ENCODE assay signal across 1 cellular context in the genomic region with DNA sequence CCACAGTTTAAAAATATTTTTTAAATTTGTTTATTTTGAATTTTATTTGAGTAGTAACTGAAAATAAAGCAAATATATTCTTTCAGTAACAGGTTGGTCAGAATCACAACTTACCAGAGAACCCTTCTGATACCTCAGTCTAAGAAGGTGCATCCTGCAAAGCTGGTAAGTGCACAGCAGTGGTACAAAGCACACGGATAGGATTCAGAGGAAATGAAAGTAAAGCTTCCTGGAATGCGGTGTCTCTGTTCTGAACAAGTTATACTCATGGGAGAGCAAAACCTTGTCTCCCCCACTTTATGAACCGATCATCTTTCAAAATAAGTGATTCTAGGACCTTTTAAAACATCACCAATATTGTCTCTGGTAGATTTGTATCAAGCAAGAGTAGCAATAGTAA.
TF ChIP-seq lines count a peak whose summit lies in the region.

No MANE protein-coding gene starts in this region.

TF ChIP-seq in GM23338, 12 proteins besides CTCF, POLR2A, EP300 and RAD21 (continued from another document):
- TF ChIP-seq, protein P1, sequence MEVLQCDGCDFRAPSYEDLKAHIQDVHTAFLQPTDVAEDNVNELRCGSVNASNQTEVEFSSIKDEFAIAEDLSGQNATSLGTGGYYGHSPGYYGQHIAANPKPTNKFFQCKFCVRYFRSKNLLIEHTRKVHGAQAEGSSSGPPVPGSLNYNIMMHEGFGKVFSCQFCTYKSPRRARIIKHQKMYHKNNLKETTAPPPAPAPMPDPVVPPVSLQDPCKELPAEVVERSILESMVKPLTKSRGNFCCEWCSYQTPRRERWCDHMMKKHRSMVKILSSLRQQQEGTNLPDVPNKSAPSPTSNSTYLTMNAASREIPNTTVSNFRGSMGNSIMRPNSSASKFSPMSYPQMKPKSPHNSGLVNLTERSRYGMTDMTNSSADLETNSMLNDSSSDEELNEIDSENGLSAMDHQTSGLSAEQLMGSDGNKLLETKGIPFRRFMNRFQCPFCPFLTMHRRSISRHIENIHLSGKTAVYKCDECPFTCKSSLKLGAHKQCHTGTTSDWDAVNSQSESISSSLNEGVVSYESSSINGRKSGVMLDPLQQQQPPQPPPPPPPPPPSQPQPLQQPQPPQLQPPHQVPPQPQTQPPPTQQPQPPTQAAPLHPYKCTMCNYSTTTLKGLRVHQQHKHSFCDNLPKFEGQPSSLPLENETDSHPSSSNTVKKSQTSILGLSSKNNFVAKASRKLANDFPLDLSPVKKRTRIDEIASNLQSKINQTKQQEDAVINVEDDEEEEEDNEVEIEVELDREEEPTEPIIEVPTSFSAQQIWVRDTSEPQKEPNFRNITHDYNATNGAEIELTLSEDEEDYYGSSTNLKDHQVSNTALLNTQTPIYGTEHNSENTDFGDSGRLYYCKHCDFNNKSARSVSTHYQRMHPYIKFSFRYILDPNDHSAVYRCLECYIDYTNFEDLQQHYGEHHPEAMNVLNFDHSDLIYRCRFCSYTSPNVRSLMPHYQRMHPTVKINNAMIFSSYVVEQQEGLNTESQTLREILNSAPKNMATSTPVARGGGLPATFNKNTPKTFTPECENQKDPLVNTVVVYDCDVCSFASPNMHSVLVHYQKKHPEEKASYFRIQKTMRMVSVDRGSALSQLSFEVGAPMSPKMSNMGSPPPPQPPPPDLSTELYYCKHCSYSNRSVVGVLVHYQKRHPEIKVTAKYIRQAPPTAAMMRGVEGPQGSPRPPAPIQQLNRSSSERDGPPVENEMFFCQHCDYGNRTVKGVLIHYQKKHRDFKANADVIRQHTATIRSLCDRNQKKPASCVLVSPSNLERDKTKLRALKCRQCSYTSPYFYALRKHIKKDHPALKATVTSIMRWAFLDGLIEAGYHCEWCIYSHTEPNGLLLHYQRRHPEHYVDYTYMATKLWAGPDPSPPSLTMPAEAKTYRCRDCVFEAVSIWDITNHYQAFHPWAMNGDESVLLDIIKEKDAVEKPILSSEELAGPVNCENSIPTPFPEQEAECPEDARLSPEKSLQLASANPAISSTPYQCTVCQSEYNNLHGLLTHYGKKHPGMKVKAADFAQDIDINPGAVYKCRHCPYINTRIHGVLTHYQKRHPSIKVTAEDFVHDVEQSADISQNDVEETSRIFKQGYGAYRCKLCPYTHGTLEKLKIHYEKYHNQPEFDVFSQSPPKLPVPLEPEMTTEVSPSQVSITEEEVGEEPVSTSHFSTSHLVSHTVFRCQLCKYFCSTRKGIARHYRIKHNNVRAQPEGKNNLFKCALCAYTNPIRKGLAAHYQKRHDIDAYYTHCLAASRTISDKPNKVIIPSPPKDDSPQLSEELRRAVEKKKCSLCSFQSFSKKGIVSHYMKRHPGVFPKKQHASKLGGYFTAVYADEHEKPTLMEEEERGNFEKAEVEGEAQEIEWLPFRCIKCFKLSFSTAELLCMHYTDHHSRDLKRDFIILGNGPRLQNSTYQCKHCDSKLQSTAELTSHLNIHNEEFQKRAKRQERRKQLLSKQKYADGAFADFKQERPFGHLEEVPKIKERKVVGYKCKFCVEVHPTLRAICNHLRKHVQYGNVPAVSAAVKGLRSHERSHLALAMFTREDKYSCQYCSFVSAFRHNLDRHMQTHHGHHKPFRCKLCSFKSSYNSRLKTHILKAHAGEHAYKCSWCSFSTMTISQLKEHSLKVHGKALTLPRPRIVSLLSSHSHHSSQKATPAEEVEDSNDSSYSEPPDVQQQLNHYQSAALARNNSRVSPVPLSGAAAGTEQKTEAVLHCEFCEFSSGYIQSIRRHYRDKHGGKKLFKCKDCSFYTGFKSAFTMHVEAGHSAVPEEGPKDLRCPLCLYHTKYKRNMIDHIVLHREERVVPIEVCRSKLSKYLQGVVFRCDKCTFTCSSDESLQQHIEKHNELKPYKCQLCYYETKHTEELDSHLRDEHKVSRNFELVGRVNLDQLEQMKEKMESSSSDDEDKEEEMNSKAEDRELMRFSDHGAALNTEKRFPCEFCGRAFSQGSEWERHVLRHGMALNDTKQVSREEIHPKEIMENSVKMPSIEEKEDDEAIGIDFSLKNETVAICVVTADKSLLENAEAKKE (CRISPR knock-in tag; IDR thresholded peaks at IDR 0.05): no peak
TF ChIP-seq in GM23338: peak in this region for 0.
